ENCODE assay signal across 8 cellular contexts in the genomic region with DNA sequence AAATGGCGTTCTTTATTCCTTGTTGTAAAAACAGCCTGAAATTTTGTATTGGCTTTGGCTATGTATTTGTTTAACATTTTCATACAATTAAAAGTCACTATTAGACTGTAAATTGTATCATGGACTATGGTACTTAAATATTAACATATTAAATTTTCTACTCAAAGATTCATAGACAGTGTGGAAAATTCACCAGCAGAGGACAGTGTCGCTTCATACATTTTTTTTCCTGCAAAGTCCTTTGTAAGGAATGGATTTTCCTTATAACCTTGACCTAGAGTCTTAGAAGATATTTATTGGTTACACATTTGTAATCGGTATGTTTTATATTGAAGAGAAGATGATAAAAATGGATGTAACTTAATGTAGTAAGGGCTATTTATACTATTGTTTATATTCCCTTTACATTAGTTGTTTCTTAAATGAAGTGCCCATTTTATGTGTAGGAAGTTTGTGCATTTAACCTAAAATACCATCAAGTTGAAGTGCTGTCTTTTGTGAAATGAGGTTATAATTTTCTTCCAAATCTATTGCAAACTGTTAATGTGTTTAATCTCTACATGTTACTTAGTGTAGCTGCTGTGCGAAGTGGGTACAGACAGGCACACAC.
DNase-seq lines count a peak whose midpoint lies in the region; ATAC-seq and TF ChIP-seq lines count a peak whose summit lies in the region.

No MANE protein-coding gene starts in this region.

- H3K9me3 Mint-ChIP-seq in osteocyte (ENCODE audit: unreplicated experiment), result no peaks in the 10 kb centered on the region

- no peak for ATAC-seq in GM21825 (IDR thresholded peaks at IDR 0.05; ENCODE audit: unreplicated experiment)

- no peaks in the 10 kb centered on the region for H3K4me1 ChIP-seq in colonic mucosa

- TF ChIP-seq CTCF in GM06990 (IDR thresholded peaks at IDR 0.05; ENCODE audit: insufficient read depth, low read length, poor library complexity, severe bottlenecking), result peak; percentile 43
- TF ChIP-seq CTCF in colonic mucosa (IDR thresholded peaks at IDR 0.05), result peak; percentile 42
- TF ChIP-seq CTCF in osteocyte (IDR thresholded peaks at IDR 0.05), result peak; percentile 69

- no peak overlapping the region for H3K4me3 ChIP-seq in GM06990 (replicated peaks; ENCODE audit: low read depth, low read length)
- H3K4me3 ChIP-seq in colonic mucosa, result no peak overlapping the region
- H3K4me3 ChIP-seq in MG63, result no peak overlapping the region

- H3K36me3 Mint-ChIP-seq in osteocyte (ENCODE audit: unreplicated experiment), result no peaks in the 10 kb centered on the region

- H3K36me3 ChIP-seq in GM06990 (ENCODE audit: control insufficient read depth, insufficient read depth, low read length) (no peaks in the 10 kb centered on the region), colonic mucosa (no peaks in the 10 kb centered on the region), MG63 (no peaks in the 10 kb centered on the region)

- H3K4me3 Mint-ChIP-seq in osteocyte (ENCODE audit: unreplicated experiment), result no peak overlapping the region

- H3K9ac ChIP-seq in colonic mucosa (ENCODE audit: low read depth in 2 of 2, low read length in 2 of 2), result no peak overlapping the region

- H3K27me3 ChIP-seq in GM06990 (replicated peaks; ENCODE audit: control insufficient read depth, insufficient read depth, low read length) (no peaks in the 10 kb centered on the region), colonic mucosa (no peaks in the 10 kb centered on the region), MG63 (no peaks in the 10 kb centered on the region)

- no peak overlapping the region for H3K27ac ChIP-seq in colonic mucosa

- H3K9me3 ChIP-seq in colonic mucosa, result no peaks in the 10 kb centered on the region
- H3K9me3 ChIP-seq in MG63, result no peaks in the 10 kb centered on the region

- H3K27me3 Mint-ChIP-seq in osteocyte (ENCODE audit: unreplicated experiment), result no peaks in the 10 kb centered on the region

- intact Hi-C loops in colonic mucosa (cut with DNase I), result no loop called here

- no peaks in the 10 kb centered on the region for H3K4me1 Mint-ChIP-seq in osteocyte (ENCODE audit: unreplicated experiment)

- no peak for DNase-seq in GM06990 (ENCODE audit: extremely low read depth, insufficient read length)
- peak; percentile 27 for DNase-seq in NCI-H1694 (lab: John Stamatoyannopoulos, UW)
- DNase-seq in colonic mucosa, result no peak
- no peak for DNase-seq in osteocyte (ENCODE audit: extremely low spot score, unreplicated experiment)
- DNase-seq in activated CD8-positive, alpha-beta memory T cell treated with anti-CD3 and anti-CD28 coated beads for 24 hours, result no peak
- DNase-seq in MG63, result no peak
- DNase-seq in T1000 (lab: John Stamatoyannopoulos, UW), result no peak

- H3K27ac Mint-ChIP-seq in osteocyte (ENCODE audit: unreplicated experiment), result no peak overlapping the region
